20 cellular contexts compared by ENCODE assay signal in genomic region chr4:5054532-5054931, GRCh38. TPM values are rescaled to one million over a fixed set of nuclear protein-coding genes. Genes with fewer than 3 reads are reported as not detected.
DNase-seq lines count a peak whose midpoint lies in the region; ATAC-seq and TF ChIP-seq lines count a peak whose summit lies in the region.
"Had no signal": no experiment of that assay in that cellular context is flagged by ENCODE, and none has a peak within 500 bp of the region (broad histone marks: within the 10 kb centered on the region; RNA-seq: fewer than 3 reads in every experiment).

No MANE protein-coding gene starts in this region.

- intact Hi-C loops in upper lobe of right lung (cut with DNase I), result no loop called here

- no peaks in the 10 kb centered on the region for H3K9me3 ChIP-seq in WERI-Rb-1 (ENCODE audit: severe bottlenecking)
- no peaks in the 10 kb centered on the region for H3K9me3 ChIP-seq in upper lobe of right lung

- H3K36me3 ChIP-seq in WERI-Rb-1 (no peaks in the 10 kb centered on the region), upper lobe of right lung (no peaks in the 10 kb centered on the region)

- no peaks in the 10 kb centered on the region for H3K27me3 ChIP-seq in WERI-Rb-1 (ENCODE audit: insufficient read depth, low read depth, severe bottlenecking)
- H3K27me3 ChIP-seq in upper lobe of right lung, result no peaks in the 10 kb centered on the region

- H3K27ac ChIP-seq in WERI-Rb-1, result no peak overlapping the region
- H3K27ac ChIP-seq in upper lobe of right lung, result no peak overlapping the region
- H3K27ac ChIP-seq: PC-9 had no signal

- H3K4me3 ChIP-seq in WERI-Rb-1 (ENCODE audit: low read depth, low read length) (no peak overlapping the region), upper lobe of right lung (no peak overlapping the region)
- H3K4me3 ChIP-seq: PC-9 had no signal

- H3K4me1 ChIP-seq in upper lobe of right lung, result peaks cover 16% of the 10 kb centered on the region

- DNase-seq in NCI-H510A treated with DMSO at 0.1 percent for 48 hours (lab: John Stamatoyannopoulos, UW), result peak; percentile 9
- DNase-seq in NCI-H510A (lab: John Stamatoyannopoulos, UW), result no peak
- peak; percentile 52 for DNase-seq in NCI-H187 treated with DMSO at 0.1 percent for 48 hours (lab: John Stamatoyannopoulos, UW)
- DNase-seq in glomerular visceral epithelial cell (ENCODE audit: extremely low spot score), result peak; percentile 90
- DNase-seq in renal cortical epithelial cell (ENCODE audit: low read depth), result peak; percentile 89
- no peak for DNase-seq in WERI-Rb-1
- no peak for DNase-seq in upper lobe of right lung
- DNase-seq in T-helper 2 cell, result no peak
- DNase-seq: 8988T, C1 segment of cervical spinal cord, DMS153, H9, Kasumi-1, NCI-H1105 treated with DMSO at 0.1 percent for 48 hours, NCI-H1694 treated with DMSO at 0.1 percent for 48 hours, NCI-H345, NCI-H748 treated with DMSO at 0.1 percent for 48 hours, PC-9 had no signal

- ATAC-seq in upper lobe of right lung, result no peak

- TF ChIP-seq CTCF in WERI-Rb-1 (IDR thresholded peaks at IDR 0.05; ENCODE audit: low read depth, low read length) (no peak), upper lobe of right lung (IDR thresholded peaks at IDR 0.05) (no peak)

RNA-seq across cellular contexts. Expression of gene STK32B, which starts 3.3 kb away (rescaled TPM):
- 9.7 and 13.6 TPM in 2 replicates for total RNA-seq in renal cortical epithelial cell
- total RNA-seq in upper lobe of right lung, result 2.8 TPM
- total RNA-seq: PC-9 had no signal

RNA-seq across cellular contexts. Expression of gene CYTL1, which starts 35.3 kb away (rescaled TPM):
- 5.0 TPM in 1 of 2 replicates, not detected in the other for total RNA-seq in renal cortical epithelial cell
- 11.5 TPM for total RNA-seq in upper lobe of right lung
- total RNA-seq: G401, PC-9, SK-MEL-5 had no signal

Comparison
In these comparisons a context has a peak if more than half of its experiments do, and no peak if none do; other contexts are left out.
1. DNase-seq: peak in NCI-H510A treated with DMSO at 0.1 percent for 48 hours (single experiment), NCI-H187 treated with DMSO at 0.1 percent for 48 hours (single experiment), glomerular visceral epithelial cell (single experiment) and renal cortical epithelial cell (single experiment); none in NCI-H510A (single experiment), WERI-Rb-1 (single experiment), upper lobe of right lung (single experiment) and T-helper 2 cell (0 of 5).